11 cellular contexts compared by ENCODE assay signal in the genomic region with DNA sequence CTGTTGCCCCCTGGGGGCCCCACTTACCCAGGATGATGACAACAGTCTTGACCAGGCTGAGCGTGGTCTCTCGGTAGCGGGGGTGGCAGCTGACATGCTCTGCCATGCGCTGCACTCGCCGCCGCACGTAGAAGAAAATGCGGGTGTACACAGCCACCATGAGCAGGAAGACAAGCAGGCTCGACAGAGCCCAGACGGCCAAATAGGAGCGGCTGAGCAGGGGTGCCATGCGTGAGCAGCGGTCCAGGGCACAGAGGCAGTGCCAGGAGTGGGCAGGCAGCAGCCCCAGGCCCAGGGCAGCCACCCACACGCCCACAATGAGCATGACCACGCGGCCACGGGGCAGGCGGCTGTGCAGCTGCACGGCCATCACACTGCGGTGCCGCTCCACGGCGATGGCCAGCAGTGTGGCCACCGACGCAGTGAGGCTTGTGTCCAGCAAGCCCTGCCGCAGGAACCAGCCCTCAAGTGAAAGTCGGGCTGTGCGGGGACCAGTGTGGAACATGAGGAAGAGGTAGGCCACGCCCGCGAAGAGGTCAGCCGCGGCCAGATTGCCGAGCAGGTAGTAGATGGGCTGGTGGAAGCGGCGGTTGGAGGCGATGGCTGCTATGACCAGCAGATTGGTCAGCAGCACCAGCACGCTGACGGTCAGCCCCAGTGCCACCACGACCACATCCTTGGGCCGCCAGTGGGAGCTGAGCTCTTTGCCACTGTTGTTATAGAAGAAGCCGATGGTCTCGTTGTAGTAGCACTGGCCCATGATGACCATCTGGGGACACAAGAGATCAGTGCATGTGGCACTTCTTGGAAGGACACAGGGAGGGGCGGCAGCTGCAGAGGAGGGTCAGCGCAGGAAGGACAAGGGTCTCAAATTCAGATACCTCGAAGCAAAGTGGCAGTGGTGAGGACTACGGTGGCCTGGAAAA. TPM values are rescaled to one million over a fixed set of nuclear protein-coding genes. Genes with fewer than 3 reads are reported as not detected.
DNase-seq lines count a peak whose midpoint lies in the region; ATAC-seq and TF ChIP-seq lines count a peak whose summit lies in the region.
"Had no signal": no experiment of that assay in that cellular context is flagged by ENCODE, and none has a peak within 500 bp of the region (broad histone marks: within the 10 kb centered on the region; RNA-seq: fewer than 3 reads in every experiment).

No MANE protein-coding gene starts in this region.

- H3K4me1 ChIP-seq in iPS DF 6.9 (ENCODE audit: control insufficient read depth, insufficient read depth, low read length), result peaks cover 6% of the 10 kb centered on the region

- no peaks in the 10 kb centered on the region for H3K9me3 Mint-ChIP-seq in activated CD4-positive, alpha-beta T cell treated with anti-CD3 and anti-CD28 coated beads for 36 hours (ENCODE audit: low read depth)
- H3K9me3 Mint-ChIP-seq in activated B cell treated with CpG ODN at 0.5 μM for 24 hours, result no peaks in the 10 kb centered on the region
- H3K9me3 Mint-ChIP-seq in stimulated activated naive CD8-positive, alpha-beta T cell treated with anti-CD3 and anti-CD28 coated beads, Interleukin-15, amount 100 ng/mL, for 72 hours, result no peaks in the 10 kb centered on the region

- H3K27ac ChIP-seq in iPS DF 6.9 (ENCODE audit: low read length), result no peak overlapping the region

- peaks cover 9% of the 10 kb centered on the region for H3K36me3 Mint-ChIP-seq in activated CD4-positive, alpha-beta T cell treated with anti-CD3 and anti-CD28 coated beads for 36 hours (ENCODE audit: low read depth)
- H3K36me3 Mint-ChIP-seq in activated B cell treated with CpG ODN at 0.5 μM for 24 hours (ENCODE audit: low read depth), result peaks cover 43% of the 10 kb centered on the region

- H3K4me1 Mint-ChIP-seq in activated CD4-positive, alpha-beta T cell treated with anti-CD3 and anti-CD28 coated beads for 36 hours, result peaks cover 23% of the 10 kb centered on the region
- peaks cover 24% of the 10 kb centered on the region for H3K4me1 Mint-ChIP-seq in activated B cell treated with CpG ODN at 0.5 μM for 24 hours
- peaks cover 51% of the 10 kb centered on the region for H3K4me1 Mint-ChIP-seq in stimulated activated naive CD8-positive, alpha-beta T cell treated with anti-CD3 and anti-CD28 coated beads, Interleukin-15, amount 100 ng/mL, for 72 hours

- WGBS in iPS DF 6.9 (ENCODE audit: insufficient coverage, insufficient read length), result no CpG with 5 or more reads among the region's 48 CpGs

- DNase-seq in activated CD4-positive, alpha-beta T cell treated with anti-CD3 and anti-CD28 coated beads for 36 hours, result no peak
- no peak for DNase-seq in activated CD4-positive, alpha-beta T cell treated with anti-CD3 and anti-CD28 coated beads, Interleukin-2, amount 50 U/mL, for 1 hour
- DNase-seq in activated B cell treated with CpG ODN at 0.5 μM for 24 hours, result no peak
- DNase-seq in iPS DF 6.9 (ENCODE audit: low read depth, low spot score), result no peak
- no peak for DNase-seq in stimulated activated naive CD8-positive, alpha-beta T cell treated with anti-CD3 and anti-CD28 coated beads, Interleukin-15, amount 100 ng/mL, for 72 hours
- DNase-seq in NCI-H2227 treated with DMSO at 0.1 percent for 48 hours (lab: John Stamatoyannopoulos, UW), result no peak
- DNase-seq in SKM-1 treated with dmso at 0.1 percent for 144 hours (lab: John Stamatoyannopoulos, UW; ENCODE audit: unreplicated experiment), result no peak
- DNase-seq: central memory CD4-positive, alpha-beta T cell; NCI-H524 treated with DMSO at 0.1 percent for 48 hours had no signal

- H3K4me3 ChIP-seq in iPS DF 6.9 (ENCODE audit: low read length), result peak overlapping the region; percentile 91; the same call in 1 of the 2 replicates

- ATAC-seq in activated CD4-positive, alpha-beta T cell treated with anti-CD3 and anti-CD28 coated beads for 36 hours, result no peak
- ATAC-seq in activated B cell treated with CpG ODN at 0.5 μM for 24 hours (ENCODE audit: low read depth), result no peak
- no peak for ATAC-seq in stimulated activated naive CD8-positive, alpha-beta T cell treated with anti-CD3 and anti-CD28 coated beads, Interleukin-15, amount 100 ng/mL, for 72 hours
- ATAC-seq in HG02970 (IDR thresholded peaks at IDR 0.05; ENCODE audit: low FRiP score, unreplicated experiment), result no peak
- ATAC-seq: HepG2 had no signal

- no peak for TF ChIP-seq CTCF in activated B cell treated with CpG ODN at 0.5 μM for 24 hours (IDR thresholded peaks at IDR 0.05)

- H3K36me3 ChIP-seq in iPS DF 6.9 (ENCODE audit: control insufficient read depth, insufficient read depth, low read length), result peaks cover 12% of the 10 kb centered on the region

- intact Hi-C loops in activated CD4-positive, alpha-beta T cell treated with anti-CD3 and anti-CD28 coated beads for 36 hours (cut with DNase I, micrococcal nuclease), result loop anchor here in 1 of 2 experiments (5.0 kb wide), 1 partner anchor 34 kb away; no protein-coding TSS in a partner anchor
- intact Hi-C loops in activated B cell treated with CpG ODN at 0.5 μM for 24 hours (cut with micrococcal nuclease), result no loop called here

- H3K27ac Mint-ChIP-seq in activated CD4-positive, alpha-beta T cell treated with anti-CD3 and anti-CD28 coated beads for 36 hours, result peak overlapping the region; percentile 79
- peak overlapping the region; percentile 92 for H3K27ac Mint-ChIP-seq in activated B cell treated with CpG ODN at 0.5 μM for 24 hours
- peak overlapping the region; percentile 90 to 98 for H3K27ac Mint-ChIP-seq in stimulated activated naive CD8-positive, alpha-beta T cell treated with anti-CD3 and anti-CD28 coated beads, Interleukin-15, amount 100 ng/mL, for 72 hours

- POLR2A ChIA-PET in activated CD4-positive, alpha-beta T cell treated with anti-CD3 and anti-CD28 coated beads for 36 hours (lab: Charles Lee), result interaction anchor here (0.7 kb wide), 1 partner anchor 221 kb away, joined by 3 read pairs; a partner anchor contains a TSS
- POLR2A ChIA-PET in activated B cell treated with CpG ODN at 0.5 μM for 24 hours (lab: Charles Lee), result interaction anchor here (0.9 to 1.2 kb wide), 4 partner anchors 15 to 413 kb away, joined by 3 to 10 read pairs (median 3); a partner anchor contains a TSS

- H3K4me3 Mint-ChIP-seq in activated CD4-positive, alpha-beta T cell treated with anti-CD3 and anti-CD28 coated beads for 36 hours, result peak overlapping the region; percentile 80
- peak overlapping the region; percentile 93 for H3K4me3 Mint-ChIP-seq in activated B cell treated with CpG ODN at 0.5 μM for 24 hours
- H3K4me3 Mint-ChIP-seq in stimulated activated naive CD8-positive, alpha-beta T cell treated with anti-CD3 and anti-CD28 coated beads, Interleukin-15, amount 100 ng/mL, for 72 hours, result peak overlapping the region; percentile 84 to 91

- CTCF ChIA-PET in activated CD4-positive, alpha-beta T cell treated with anti-CD3 and anti-CD28 coated beads for 36 hours (lab: Charles Lee), result interaction anchor here (0.7 to 1.0 kb wide), 2 partner anchors 95 to 226 kb away, joined by 3 read pairs; no protein-coding TSS in a partner anchor
- CTCF ChIA-PET in activated B cell treated with CpG ODN at 0.5 μM for 24 hours (lab: Charles Lee), result interaction anchor here (1.1 kb wide), 1 partner anchor 17 kb away, joined by 3 read pairs; a partner anchor contains a TSS

- H3K9me3 ChIP-seq in iPS DF 6.9 (ENCODE audit: control insufficient read depth, insufficient read depth, low read length), result no peaks in the 10 kb centered on the region

- H3K27me3 Mint-ChIP-seq in activated CD4-positive, alpha-beta T cell treated with anti-CD3 and anti-CD28 coated beads for 36 hours, result no peaks in the 10 kb centered on the region
- H3K27me3 Mint-ChIP-seq in activated B cell treated with CpG ODN at 0.5 μM for 24 hours, result no peaks in the 10 kb centered on the region
- H3K27me3 Mint-ChIP-seq in stimulated activated naive CD8-positive, alpha-beta T cell treated with anti-CD3 and anti-CD28 coated beads, Interleukin-15, amount 100 ng/mL, for 72 hours, result no peaks in the 10 kb centered on the region

- H3K27me3 ChIP-seq in iPS DF 6.9 (ENCODE audit: control insufficient read depth, insufficient read depth, low read length), result no peaks in the 10 kb centered on the region

RNA-seq across cellular contexts. Expression of a gene that starts 1.2 kb away (rescaled TPM):
- total RNA-seq in activated CD4-positive, alpha-beta T cell treated with anti-CD3 and anti-CD28 coated beads for 36 hours, result 10 to 100 TPM; 21.6 to 33.2 TPM
- total RNA-seq in activated B cell treated with CpG ODN at 0.5 μM for 24 hours, result 29.0 and 33.7 TPM in 2 replicates

RNA-seq across cellular contexts. Expression of a gene that starts 8.3 kb away (rescaled TPM):
- 10 to 100 TPM; 19.4 to 21.2 TPM for total RNA-seq in activated CD4-positive, alpha-beta T cell treated with anti-CD3 and anti-CD28 coated beads for 36 hours
- 19.4 and 21.8 TPM in 2 replicates for total RNA-seq in activated B cell treated with CpG ODN at 0.5 μM for 24 hours
- total RNA-seq: HepG2 had no signal

RNA-seq across cellular contexts. Expression of a gene that starts 16.7 kb away (rescaled TPM):
- total RNA-seq in activated CD4-positive, alpha-beta T cell treated with anti-CD3 and anti-CD28 coated beads for 36 hours, result 10 to 100 TPM; 54.9 to 56.6 TPM
- total RNA-seq in activated B cell treated with CpG ODN at 0.5 μM for 24 hours, result 129 and 130 TPM in 2 replicates

RNA-seq across cellular contexts. Expression of a gene that starts 36.7 kb away (rescaled TPM):
- total RNA-seq in activated CD4-positive, alpha-beta T cell treated with anti-CD3 and anti-CD28 coated beads for 36 hours, result 10 to 100 TPM; 61.8 to 71.2 TPM
- total RNA-seq in activated B cell treated with CpG ODN at 0.5 μM for 24 hours, result 125 and 135 TPM in 2 replicates

RNA-seq across cellular contexts. Expression of a gene that starts 41.9 kb away (rescaled TPM):
- 10 to 100 TPM; 63.9 to 70.8 TPM for total RNA-seq in activated CD4-positive, alpha-beta T cell treated with anti-CD3 and anti-CD28 coated beads for 36 hours
- total RNA-seq in activated B cell treated with CpG ODN at 0.5 μM for 24 hours, result 45.6 and 52.6 TPM in 2 replicates
